28 cellular contexts compared by ENCODE assay signal in genomic region chr5:58918015-58918729, GRCh38.
"Had no signal": no experiment of that assay in that cellular context is flagged by ENCODE, and none has a peak within 500 bp of the region (broad histone marks: within the 10 kb centered on the region; RNA-seq: fewer than 3 reads in every experiment).

No MANE protein-coding gene starts in this region.

- H3K27me3 Mint-ChIP-seq: type B pancreatic cell had no signal

- H3K27ac ChIP-seq: coronary artery, esophagus squamous epithelium, ovary, psoas muscle, skin epidermis, testis had no signal

- H3K27me3 ChIP-seq: esophagus squamous epithelium, ovary, spleen, testis, tibial artery had no signal

- DNase-seq: dermis blood vessel endothelial cell; effector memory CD4-positive, alpha-beta T cell; esophagus squamous epithelium; hypothalamus; immature natural killer cell; islet precursor cell; kidney glomerular epithelial cell; midbrain; naive B cell; occipital lobe; ovary; posterior cingulate gyrus; psoas muscle; right cardiac atrium; spleen; stimulated activated CD4-positive, alpha-beta T cell treated with anti-CD3 and anti-CD28 coated beads, Interleukin-4, amount 100 ng/mL, for 4 hours; stimulated activated naive CD8-positive, alpha-beta T cell treated with anti-CD3 and anti-CD28 coated beads, Interleukin-15, Interleukin-2, amounts not matched to agents 100 U/mL and 50 U/mL, for 24 hours; substantia nigra; testis; tibial artery had no signal

- H3K36me3 Mint-ChIP-seq: immature natural killer cell; memory B cell; naive B cell; natural killer cell treated with Interleukin-12 subunit alpha and Interleukin-12 subunit beta and Interleukin-15 and Interleukin-18, amount 100 ng/mL, for 72 hours; stimulated activated memory B cell treated with anti-CD40 and anti-IgM and Interleukin-4, amounts not matched to agents 10 μg/mL and 1 μg/mL and 100 μg/mL, for 72 hours; type B pancreatic cell had no signal

- H3K9me3 ChIP-seq: esophagus squamous epithelium, ovary, psoas muscle, spleen, testis, tibial artery had no signal

- ATAC-seq: left lobe of liver; natural killer cell treated with Interleukin-12 subunit alpha and Interleukin-12 subunit beta and Interleukin-15 and Interleukin-18, amount 100 ng/mL, for 72 hours; psoas muscle; right cardiac atrium; stimulated activated memory B cell treated with anti-CD40 and anti-IgM and Interleukin-4, amounts not matched to agents 10 μg/mL and 1 μg/mL and 100 μg/mL, for 72 hours; stimulated activated naive CD8-positive, alpha-beta T cell treated with anti-CD3 and anti-CD28 coated beads, Interleukin-15, Interleukin-2, amounts not matched to agents 100 U/mL and 50 U/mL, for 24 hours had no signal

- H3K4me1 Mint-ChIP-seq: immature natural killer cell; memory B cell; naive B cell; stimulated activated memory B cell treated with anti-CD40 and anti-IgM and Interleukin-4, amounts not matched to agents 10 μg/mL and 1 μg/mL and 100 μg/mL, for 72 hours had no signal

- H3K4me3 Mint-ChIP-seq: immature natural killer cell; memory B cell; naive B cell; natural killer cell treated with Interleukin-12 subunit alpha and Interleukin-12 subunit beta and Interleukin-15 and Interleukin-18, amount 100 ng/mL, for 72 hours; stimulated activated memory B cell treated with anti-CD40 and anti-IgM and Interleukin-4, amounts not matched to agents 10 μg/mL and 1 μg/mL and 100 μg/mL, for 72 hours; type B pancreatic cell had no signal

- H3K36me3 ChIP-seq: esophagus squamous epithelium, ovary, spleen, tibial artery had no signal

- H3K4me3 ChIP-seq: coronary artery, esophagus squamous epithelium, lung, ovary, psoas muscle, skin epidermis, spleen, testis, tibial artery had no signal

- H3K27ac Mint-ChIP-seq: immature natural killer cell; memory B cell; natural killer cell treated with Interleukin-12 subunit alpha and Interleukin-12 subunit beta and Interleukin-15 and Interleukin-18, amount 100 ng/mL, for 72 hours; stimulated activated memory B cell treated with anti-CD40 and anti-IgM and Interleukin-4, amounts not matched to agents 10 μg/mL and 1 μg/mL and 100 μg/mL, for 72 hours; type B pancreatic cell had no signal

- H3K9me3 Mint-ChIP-seq: memory B cell; naive B cell; natural killer cell treated with Interleukin-12 subunit alpha and Interleukin-12 subunit beta and Interleukin-15 and Interleukin-18, amount 100 ng/mL, for 72 hours; stimulated activated memory B cell treated with anti-CD40 and anti-IgM and Interleukin-4, amounts not matched to agents 10 μg/mL and 1 μg/mL and 100 μg/mL, for 72 hours had no signal
